In genomic region chr9:36902063-36902735, GRCh38 we compare ENCODE assay signal across 29 cellular contexts.
"Had no signal": no experiment of that assay in that cellular context is flagged by ENCODE, and none has a peak within 500 bp of the region (broad histone marks: within the 10 kb centered on the region; RNA-seq: fewer than 3 reads in every experiment).

No MANE protein-coding gene starts in this region.

- DNase-seq: activated CD4-positive, alpha-beta memory T cell treated with anti-CD3 and anti-CD28 coated beads for 36 hours; activated CD4-positive, alpha-beta T cell treated with anti-CD3 and anti-CD28 coated beads for 48 hours; activated T-cell treated with anti-CD3 and anti-CD28 coated beads, Interleukin-2, amount 50 U/mL, for 4 hours; dermis blood vessel endothelial cell; effector CD4-positive, alpha-beta T cell; esophagus squamous epithelium; foreskin melanocyte; heart right ventricle; kidney glomerular epithelial cell; lower lobe of right lung; mesendoderm; mucosa of descending colon; retina; sigmoid colon; small intestine; stimulated activated CD4-positive, alpha-beta T cell treated with anti-CD3 and anti-CD28 coated beads, Interleukin-4, amount 100 ng/mL, for 24 hours; T-helper 9 cell had no signal

- H3K27ac Mint-ChIP-seq: activated CD4-positive, alpha-beta memory T cell treated with anti-CD3 and anti-CD28 coated beads for 36 hours; activated naive CD4-positive, alpha-beta T cell treated with anti-CD3 and anti-CD28 coated beads, Interleukin-2, amount 50 U/mL, for 72 hours; activated T-helper 17 cell treated with anti-CD3 and anti-CD28 coated beads, Interleukin-2, amount 50 U/mL, for 72 hours; T-helper 1 cell treated with Interleukin-12 subunit alpha and Interleukin-12 subunit beta and Interleukin-4 antibody, amounts not matched to agents 30 μg/mL and 1 μg/mL, for 36 hours had no signal

- H3K36me3 Mint-ChIP-seq: activated CD4-positive, alpha-beta memory T cell treated with anti-CD3 and anti-CD28 coated beads for 36 hours; activated naive CD4-positive, alpha-beta T cell treated with anti-CD3 and anti-CD28 coated beads, Interleukin-2, amount 50 U/mL, for 72 hours; stimulated activated effector memory CD8-positive, alpha-beta T cell treated with anti-CD3 and anti-CD28 coated beads, Interleukin-12 subunit alpha, Interleukin-12 subunit beta, amount 100 ng/mL, for 72 hours had no signal

- H3K4me1 ChIP-seq: esophagus squamous epithelium, heart right ventricle, left lung, lower lobe of right lung, pancreas, prostate gland, sigmoid colon, tibial nerve had no signal

- H3K27ac ChIP-seq: epithelial cell of prostate, esophagus squamous epithelium, heart right ventricle, left lung, lower lobe of right lung, pancreas, prostate gland, sigmoid colon, tibial nerve, VCaP had no signal

- H3K9me3 ChIP-seq: esophagus squamous epithelium, heart right ventricle, left lung, lower lobe of right lung, mucosa of descending colon, pancreas, prostate gland, sigmoid colon, tibial nerve had no signal

- ATAC-seq: activated CD4-positive, CD25-positive, alpha-beta regulatory T cell treated with anti-CD3 and anti-CD28 coated beads, Interleukin-2, amount 50 U/mL, for 24 hours; activated naive CD4-positive, alpha-beta T cell treated with anti-CD3 and anti-CD28 coated beads, Interleukin-2, amount 50 U/mL, for 72 hours; activated T-cell treated with anti-CD3 and anti-CD28 coated beads, Interleukin-2, amount 50 U/mL, for 4 hours; activated T-helper 17 cell treated with anti-CD3 and anti-CD28 coated beads, Interleukin-2, amount 50 U/mL, for 72 hours; heart right ventricle; left lung; lower lobe of right lung; mucosa of descending colon; pancreas; stimulated activated effector memory CD8-positive, alpha-beta T cell treated with anti-CD3 and anti-CD28 coated beads, Interleukin-12 subunit alpha, Interleukin-12 subunit beta, amount 100 ng/mL, for 72 hours had no signal

- H3K9me3 Mint-ChIP-seq: activated CD4-positive, alpha-beta memory T cell treated with anti-CD3 and anti-CD28 coated beads for 36 hours; activated naive CD4-positive, alpha-beta T cell treated with anti-CD3 and anti-CD28 coated beads, Interleukin-2, amount 50 U/mL, for 72 hours; activated T-cell treated with anti-CD3 and anti-CD28 coated beads, Interleukin-2, amount 50 U/mL, for 4 hours; activated T-helper 17 cell treated with anti-CD3 and anti-CD28 coated beads, Interleukin-2, amount 50 U/mL, for 72 hours; nephron; stimulated activated effector memory CD8-positive, alpha-beta T cell treated with anti-CD3 and anti-CD28 coated beads, Interleukin-12 subunit alpha, Interleukin-12 subunit beta, amount 100 ng/mL, for 72 hours; T-helper 1 cell treated with Interleukin-12 subunit alpha and Interleukin-12 subunit beta and Interleukin-4 antibody, amounts not matched to agents 30 μg/mL and 1 μg/mL, for 36 hours had no signal

- H3K36me3 ChIP-seq: esophagus squamous epithelium, heart right ventricle, left lung, lower lobe of right lung, pancreas, prostate gland, sigmoid colon, tibial nerve had no signal

- H3K4me3 Mint-ChIP-seq: activated CD4-positive, alpha-beta memory T cell treated with anti-CD3 and anti-CD28 coated beads for 36 hours; activated T-cell treated with anti-CD3 and anti-CD28 coated beads, Interleukin-2, amount 50 U/mL, for 4 hours; activated T-helper 17 cell treated with anti-CD3 and anti-CD28 coated beads, Interleukin-2, amount 50 U/mL, for 72 hours; nephron; stimulated activated effector memory CD8-positive, alpha-beta T cell treated with anti-CD3 and anti-CD28 coated beads, Interleukin-12 subunit alpha, Interleukin-12 subunit beta, amount 100 ng/mL, for 72 hours; T-helper 1 cell treated with Interleukin-12 subunit alpha and Interleukin-12 subunit beta and Interleukin-4 antibody, amounts not matched to agents 30 μg/mL and 1 μg/mL, for 36 hours had no signal

- H3K4me3 ChIP-seq: esophagus squamous epithelium, heart right ventricle, left lung, lower lobe of right lung, mucosa of descending colon, pancreas, prostate gland, sigmoid colon, tibial nerve had no signal
